10 cellular contexts compared by ENCODE assay signal in the genomic region with DNA sequence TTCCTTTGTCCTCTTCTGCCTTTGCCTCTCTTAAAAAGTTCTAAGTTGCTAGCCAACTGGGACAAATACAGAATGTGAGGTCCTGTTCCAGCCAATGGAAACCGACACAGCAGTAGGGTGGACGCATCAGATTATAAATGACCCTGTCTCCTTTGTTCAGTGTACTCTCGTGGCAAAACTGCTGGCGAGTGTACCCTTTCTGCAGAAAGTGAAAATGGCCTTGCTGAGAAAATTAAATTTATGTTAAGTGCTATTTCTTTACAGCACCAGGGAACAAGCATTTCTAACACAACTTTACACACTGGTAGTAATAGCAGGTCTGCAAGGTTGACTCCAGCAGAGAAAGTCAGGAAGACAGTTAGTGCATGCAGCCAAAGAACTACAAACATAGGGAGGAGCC. TPM values are rescaled to one million over a fixed set of nuclear protein-coding genes. Genes with fewer than 3 reads are reported as not detected.
DNase-seq lines count a peak whose midpoint lies in the region; ATAC-seq and TF ChIP-seq lines count a peak whose summit lies in the region.
"Not testable (repeated sequence)": the region's sequence is repeated elsewhere in the genome, so short reads cannot be mapped to it uniquely, and the experiment has no call there.
"Had no signal": no experiment of that assay in that cellular context is flagged by ENCODE, and none has a peak within 500 bp of the region (broad histone marks: within the 10 kb centered on the region; RNA-seq: fewer than 3 reads in every experiment).

No MANE protein-coding gene starts in this region.

- H3K36me3 Mint-ChIP-seq in CD4-positive, alpha-beta T cell (ENCODE audit: low read depth); activated naive CD8-positive, alpha-beta T cell: not testable (repeated sequence)
- peaks cover 29% of the 10 kb centered on the region for H3K36me3 Mint-ChIP-seq in activated CD8-positive, alpha-beta T cell treated with anti-CD3 and anti-CD28 coated beads, Interleukin-2, amount 10 ng/mL, durations not matched to agents 7 days and 5 days (ENCODE audit: low read depth)

- H3K9me3 ChIP-seq in CD4-positive, alpha-beta T cell (ENCODE audit: control insufficient read depth, low read length): peaks cover 10% of the 10 kb centered on the region
- H3K9me3 ChIP-seq in HEK293 (ENCODE audit: control insufficient read depth, insufficient read depth, low read depth, low read length): not testable (repeated sequence)
- H3K9me3 ChIP-seq in spleen: peaks cover 2 to 24% (median 19%) of the 10 kb centered on the region in 8 donors

- not testable (repeated sequence) for H3K27me3 Mint-ChIP-seq in CD4-positive, alpha-beta T cell; activated CD8-positive, alpha-beta T cell treated with anti-CD3 and anti-CD28 coated beads, Interleukin-2, amount 10 ng/mL, durations not matched to agents 7 days and 5 days (ENCODE audit: low read depth); activated naive CD8-positive, alpha-beta T cell

- WGBS in spleen, 5 donors: 95 to 98% (median 97%) methylated on average over 4 of the region's 4 CpGs

- intact Hi-C loops in CD4-positive, alpha-beta T cell (cut with DNase I, micrococcal nuclease); dorsolateral prefrontal cortex (cut with DNase I); spleen (cut with DNase I; ENCODE audit: low total_unique reads): not testable (repeated sequence)

- peaks cover 49% of the 10 kb centered on the region for H3K4me1 Mint-ChIP-seq in CD4-positive, alpha-beta T cell (ENCODE audit: low read depth)
- peaks cover 36% of the 10 kb centered on the region for H3K4me1 Mint-ChIP-seq in activated CD8-positive, alpha-beta T cell treated with anti-CD3 and anti-CD28 coated beads, Interleukin-2, amount 10 ng/mL, durations not matched to agents 7 days and 5 days (ENCODE audit: low read depth)
- H3K4me1 Mint-ChIP-seq in activated naive CD8-positive, alpha-beta T cell (ENCODE audit: low read depth): peaks cover 44% of the 10 kb centered on the region

- TF ChIP-seq CTCF in CD4-positive, alpha-beta T cell (IDR thresholded peaks at IDR 0.05); HEK293 (tag by site-specific recombination; IDR thresholded peaks at IDR 0.05); dorsolateral prefrontal cortex (IDR thresholded peaks at IDR 0.05 in 54 of 56, conservative IDR thresholded peaks at IDR 0.05 in 2 of 56; ENCODE audit: low read depth in 1 of 56, partially characterized antibody in 56 of 56); spleen (IDR thresholded peaks at IDR 0.05 in 8 of 11, conservative IDR thresholded peaks at IDR 0.05 in 3 of 11): not testable (repeated sequence)

- not testable (repeated sequence) for H3K9me3 Mint-ChIP-seq in CD4-positive, alpha-beta T cell; activated naive CD8-positive, alpha-beta T cell (ENCODE audit: low read depth)
- H3K9me3 Mint-ChIP-seq in activated CD8-positive, alpha-beta T cell treated with anti-CD3 and anti-CD28 coated beads, Interleukin-2, amount 10 ng/mL, durations not matched to agents 7 days and 5 days (ENCODE audit: insufficient read depth): peaks cover 21% of the 10 kb centered on the region

- H3K27ac ChIP-seq in CD4-positive, alpha-beta T cell (ENCODE audit: low read depth, low read length); HEK293 (ENCODE audit: extremely low read depth, low read depth, low read length): not testable (repeated sequence)
- peak overlapping the region in 30 of 59 donors; percentile 31 to 100 (median 98) for H3K27ac ChIP-seq in dorsolateral prefrontal cortex
- peak overlapping the region in 5 of 8 donors; percentile 47 to 85 (median 69) for H3K27ac ChIP-seq in spleen

- H3K4me3 Mint-ChIP-seq in CD4-positive, alpha-beta T cell; activated CD8-positive, alpha-beta T cell treated with anti-CD3 and anti-CD28 coated beads, Interleukin-2, amount 10 ng/mL, durations not matched to agents 7 days and 5 days: not testable (repeated sequence)
- H3K4me3 Mint-ChIP-seq in activated naive CD8-positive, alpha-beta T cell: peak overlapping the region; percentile 10

- not testable (repeated sequence) for DNase-seq in CD4-positive, alpha-beta T cell; activated CD8-positive, alpha-beta T cell treated with anti-CD3 and anti-CD28 coated beads, Interleukin-2, amount 10 ng/mL, durations not matched to agents 7 days and 5 days; dorsolateral prefrontal cortex; spleen
- peak; percentile 1 for DNase-seq in mesenteric fat pad (ENCODE audit: low spot score)

- H3K4me1 ChIP-seq in HEK293 (ENCODE audit: control insufficient read depth, insufficient read depth, low read length): not testable (repeated sequence)
- peaks cover 0 to 40% (median 8%) of the 10 kb centered on the region in 6 donors for H3K4me1 ChIP-seq in spleen

- not testable (repeated sequence) for H3K4me3 ChIP-seq in HEK293 (ENCODE audit: low read depth, low read length); dorsolateral prefrontal cortex; spleen

- peak overlapping the region; percentile 60 for H3K27ac Mint-ChIP-seq in CD4-positive, alpha-beta T cell
- H3K27ac Mint-ChIP-seq in activated CD8-positive, alpha-beta T cell treated with anti-CD3 and anti-CD28 coated beads, Interleukin-2, amount 10 ng/mL, durations not matched to agents 7 days and 5 days: peak overlapping the region; percentile 80
- not testable (repeated sequence) for H3K27ac Mint-ChIP-seq in activated naive CD8-positive, alpha-beta T cell

- TF ChIP-seq POLR2A in spleen (IDR thresholded peaks at IDR 0.05): not testable (repeated sequence)

- H3K27me3 ChIP-seq in CD4-positive, alpha-beta T cell (ENCODE audit: control insufficient read depth, insufficient read depth, low read length); dorsolateral prefrontal cortex; spleen (replicated peaks in 1 of 7): not testable (repeated sequence)

- ATAC-seq in CD4-positive, alpha-beta T cell (ENCODE audit: poor library complexity); activated CD8-positive, alpha-beta T cell treated with anti-CD3 and anti-CD28 coated beads, Interleukin-2, amount 10 ng/mL, durations not matched to agents 7 days and 5 days: not testable (repeated sequence)

- H3K36me3 ChIP-seq in HEK293 (ENCODE audit: control insufficient read depth in 2 of 2, insufficient read depth in 1 of 2, low read length in 2 of 2); spleen: not testable (repeated sequence)

- CTCF ChIA-PET in CD4-positive, alpha-beta T cell (lab: Charles Lee); HEK293 (lab: Yijun Ruan, JAX): not testable (repeated sequence)
- CTCF ChIA-PET in activated CD8-positive, alpha-beta T cell treated with anti-CD3 and anti-CD28 coated beads, Interleukin-2, amount 10 ng/mL, durations not matched to agents 7 days and 5 days (lab: Charles Lee): interaction anchor here (1.1 kb wide), 1 partner anchor 122 kb away, joined by 4 read pairs; no protein-coding TSS in a partner anchor

- POLR2A ChIA-PET in CD4-positive, alpha-beta T cell (lab: Charles Lee): interaction anchor here (1.2 to 1.9 kb wide), 3 partner anchors 12 to 53 kb away, joined by 4 to 18 read pairs (median 9); a partner anchor contains a TSS
- POLR2A ChIA-PET in HEK293 (lab: Yijun Ruan, JAX); activated CD8-positive, alpha-beta T cell treated with anti-CD3 and anti-CD28 coated beads, Interleukin-2, amount 10 ng/mL, durations not matched to agents 7 days and 5 days (lab: Charles Lee): not testable (repeated sequence)

TF ChIP-seq in HEK293, 187 proteins besides CTCF, POLR2A, EP300 and RAD21:
- TF ChIP-seq ZNF561 (tag by site-specific recombination; IDR thresholded peaks at IDR 0.05; ENCODE audit: borderline replicate concordance): peak; percentile 49; the same call in 1 of the 2 replicates
- TF ChIP-seq ZNF140 (tag by site-specific recombination; IDR thresholded peaks at IDR 0.05): peak; percentile 21; the same call in 1 of the 2 replicates
- TF ChIP-seq SETDB1 (IDR thresholded peaks at IDR 0.05; ENCODE audit: insufficient read length, low read length): peak; percentile 97
- TF ChIP-seq TRIM28 (IDR thresholded peaks at IDR 0.05; ENCODE audit: borderline replicate concordance, low read length): peak; percentile 64; the same call in 1 of the 2 replicates

RNA-seq across cellular contexts. Expression of a gene that starts 35.0 kb away (rescaled TPM):
- 1 to 10 TPM; 1.1 to 3.4 TPM for total RNA-seq in CD4-positive, alpha-beta T cell
- 10 to 100 TPM in 1 of 2 experiments, 1 to 10 TPM in 1; 8.0 to 10.6 TPM for total RNA-seq in activated CD8-positive, alpha-beta T cell treated with anti-CD3 and anti-CD28 coated beads, Interleukin-2, amount 10 ng/mL, durations not matched to agents 7 days and 5 days
- total RNA-seq in dorsolateral prefrontal cortex (10 to 100 TPM in 88 of 120 experiments, 1 to 10 TPM in 32; 1.6 to 80.0 (median 16.4) TPM), mesenteric fat pad (18.5 TPM), spleen (10 to 100 TPM in 5 of 7 donors, 1 to 10 TPM in 2; 6.6 to 18.8 (median 10.3) TPM)
- 10 to 100 TPM in 1 of 3 donors, 1 to 10 TPM in 2; 7.0 to 13.5 (median 8.6) TPM for polyA plus RNA-seq in spleen
- total RNA-seq: Calu3, Daoy had no signal
- polyA plus RNA-seq: AG04450 had no signal

RNA-seq across cellular contexts. Expression of a gene that starts 54.2 kb away (rescaled TPM):
- 100 to 1,000 TPM; 193 to 198 TPM for total RNA-seq in CD4-positive, alpha-beta T cell
- 100 to 1,000 TPM; 203 to 204 TPM for total RNA-seq in activated CD8-positive, alpha-beta T cell treated with anti-CD3 and anti-CD28 coated beads, Interleukin-2, amount 10 ng/mL, durations not matched to agents 7 days and 5 days
- total RNA-seq in dorsolateral prefrontal cortex (100 to 1,000 TPM; 266 to 597 (median 370) TPM), mesenteric fat pad (312 TPM), spleen (100 to 1,000 TPM; 188 to 261 (median 219) TPM)
- polyA plus RNA-seq in spleen: 10 to 100 TPM in 2 of 3 donors, 1 to 10 TPM in 1; 8.8 to 18.9 (median 10.6) TPM
